In genomic region chr13:79973533-79973963, GRCh38 we compare ENCODE assay signal across 8 cellular contexts.
DNase-seq lines count a peak whose midpoint lies in the region; ATAC-seq and TF ChIP-seq lines count a peak whose summit lies in the region.

No MANE protein-coding gene starts in this region.

- no peak overlapping the region for H3K9ac ChIP-seq in liver (ENCODE audit: low read depth in 1 of 2, low read length in 2 of 2)

- H3K27me3 ChIP-seq in AG04450 (ENCODE audit: control insufficient read depth, insufficient read depth, low read length) (no peaks in the 10 kb centered on the region), liver (ENCODE audit: control insufficient read depth in 4 of 4, insufficient read depth in 4 of 4, low read length in 3 of 4) (no peaks in the 10 kb centered on the region), MG63 (no peaks in the 10 kb centered on the region)

- H3K36me3 ChIP-seq in liver (ENCODE audit: control insufficient read depth in 4 of 4, insufficient read depth in 3 of 4, low read depth in 1 of 4, low read length in 3 of 4) (no peaks in the 10 kb centered on the region), MG63 (no peaks in the 10 kb centered on the region)

- H3K9me3 ChIP-seq in AG04450 (ENCODE audit: control insufficient read depth, insufficient read depth, low read length) = peaks cover 6% of the 10 kb centered on the region; the same call in 1 of the 2 replicates
- peaks cover 0 to 3% (median 0%) of the 10 kb centered on the region in 4 donors for H3K9me3 ChIP-seq in liver (ENCODE audit: control insufficient read depth in 4 of 4, low read length in 3 of 4)
- H3K9me3 ChIP-seq in MG63 = peaks cover 10% of the 10 kb centered on the region

- no peaks in the 10 kb centered on the region for H3K4me1 ChIP-seq in liver (ENCODE audit: control insufficient read depth in 4 of 4, insufficient read depth in 4 of 4, low read length in 3 of 4)

- H3K4me3 ChIP-seq in AG04450 (ENCODE audit: low read depth, low read length) = no peak overlapping the region
- no peak overlapping the region for H3K4me3 ChIP-seq in liver (ENCODE audit: low read depth in 1 of 3, low read length in 3 of 3)
- H3K4me3 ChIP-seq in MG63 = no peak overlapping the region

- no peak overlapping the region for H3K27ac Mint-ChIP-seq in WTC11

- H3K27ac ChIP-seq in AG04450 (ENCODE audit: low read depth, low read length) = no peak overlapping the region
- no peak overlapping the region for H3K27ac ChIP-seq in liver (ENCODE audit: low read depth in 1 of 2, low read length in 2 of 2)

- TF ChIP-seq CTCF in AG04450 (IDR thresholded peaks at IDR 0.05; ENCODE audit: low read depth, low read length) (peak; percentile 49), WTC11 (IDR thresholded peaks at IDR 0.05) (peak; percentile 61), liver (IDR thresholded peaks at IDR 0.05; ENCODE audit: low read depth, low read length, missing input control) (peak; percentile 48)

- H3K4me1 Mint-ChIP-seq in WTC11 = no peaks in the 10 kb centered on the region

- H3K4me3 Mint-ChIP-seq in WTC11 = no peak overlapping the region

- WGBS in liver = 84% methylated on average over 4 of the region's 4 CpGs

- POLR2A ChIA-PET in AG04450 (lab: Yijun Ruan, JAX) (no interaction called here), WTC11 (lab: Charles Lee) (no interaction called here)

- peak; percentile 63 to 75 for TF ChIP-seq RAD21 in liver (IDR thresholded peaks at IDR 0.05)

- CTCF ChIA-PET in AG04450 (lab: Charles Lee) = interaction anchor here (0.7 to 1.9 kb wide), 9 partner anchors 8 to 443 kb away, joined by 3 to 8 read pairs (median 3); no protein-coding TSS in a partner anchor
- CTCF ChIA-PET in WTC11 (lab: Charles Lee) = interaction anchor here (0.6 to 1.3 kb wide), 7 partner anchors 10 to 445 kb away, joined by 3 to 6 read pairs (median 3); no protein-coding TSS in a partner anchor

- ATAC-seq in GM19023 (IDR thresholded peaks at IDR 0.05; ENCODE audit: unreplicated experiment) (peak; percentile 85), HG03108 (IDR thresholded peaks at IDR 0.05; ENCODE audit: unreplicated experiment) (peak; percentile 50), WTC11 (peak; percentile 88)

- DNase-seq in AG04450 (ENCODE audit: low read depth, low spot score) = no peak
- DNase-seq in WTC11 (ENCODE audit: low spot score) = no peak
- DNase-seq in NCI-H345 treated with DMSO at 0.1 percent for 48 hours (lab: John Stamatoyannopoulos, UW; ENCODE audit: unreplicated experiment) = no peak
- no peak for DNase-seq in hippocampal formation (lab: John Stamatoyannopoulos, UW)
- no peak for DNase-seq in MG63

- H3K9me3 Mint-ChIP-seq in WTC11 = peaks cover 48% of the 10 kb centered on the region

- H3K36me3 Mint-ChIP-seq in WTC11 = peaks cover 21% of the 10 kb centered on the region

- H3K27me3 Mint-ChIP-seq in WTC11 (ENCODE audit: low read depth) = peaks cover 31% of the 10 kb centered on the region

TF ChIP-seq in WTC11, 78 proteins besides CTCF, POLR2A, EP300 and RAD21 (continues in another document):
- TF ChIP-seq ATF1 (CRISPR knock-in tag; IDR thresholded peaks at IDR 0.05) (no peak), GABPB1 (CRISPR knock-in tag; IDR thresholded peaks at IDR 0.05) (no peak), NFYB (CRISPR knock-in tag; conservative IDR thresholded peaks at IDR 0.05; ENCODE audit: low read depth) (no peak), CREB1 (CRISPR knock-in tag; IDR thresholded peaks at IDR 0.05) (no peak), USF1 (CRISPR knock-in tag; IDR thresholded peaks at IDR 0.05) (no peak), GTF2I (CRISPR knock-in tag; conservative IDR thresholded peaks at IDR 0.05) (no peak), RORB (CRISPR knock-in tag; IDR thresholded peaks at IDR 0.05) (no peak), PRDM15 (CRISPR knock-in tag; IDR thresholded peaks at IDR 0.05) (no peak), TCF7 (CRISPR knock-in tag; IDR thresholded peaks at IDR 0.05; ENCODE audit: low read depth) (no peak), KAT7 (CRISPR knock-in tag; IDR thresholded peaks at IDR 0.05; ENCODE audit: borderline replicate concordance) (no peak)

TF ChIP-seq in liver, 16 proteins besides CTCF, POLR2A, EP300 and RAD21:
- TF ChIP-seq HNF4A (conservative IDR thresholded peaks at IDR 0.05) (peak in 1 of 2 donors; percentile 14), RXRA (IDR thresholded peaks at IDR 0.05) (no peak), TAF1 (conservative IDR thresholded peaks at IDR 0.05) (no peak), NR2F2 (IDR thresholded peaks at IDR 0.05) (peak; percentile 54), GABPA (IDR thresholded peaks at IDR 0.05 in 1 of 2, conservative IDR thresholded peaks at IDR 0.05 in 1 of 2) (no peak)
